Comparison of ENCODE assay signal across 14 cellular contexts in the genomic region with DNA sequence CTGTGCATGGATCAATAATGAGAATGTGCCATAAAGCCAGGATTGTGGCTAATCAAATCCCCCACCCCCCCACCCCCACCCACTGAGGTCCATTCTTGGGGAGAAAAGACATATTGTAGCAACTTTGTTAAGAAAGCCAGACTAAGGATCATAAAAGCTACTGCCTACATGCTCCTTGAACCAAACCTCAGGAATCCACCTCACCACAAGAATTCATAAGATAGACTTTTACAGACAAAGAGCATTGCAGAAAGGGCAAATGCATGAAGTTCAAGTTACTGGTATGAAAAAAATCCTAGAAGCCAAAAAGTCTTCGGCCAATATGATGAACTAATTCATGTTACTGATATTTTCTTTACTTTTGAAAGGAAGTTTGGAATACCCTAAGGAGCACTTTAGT.
DNase-seq lines count a peak whose midpoint lies in the region; ATAC-seq and TF ChIP-seq lines count a peak whose summit lies in the region.
"Had no signal": no experiment of that assay in that cellular context is flagged by ENCODE, and none has a peak within 500 bp of the region (broad histone marks: within the 10 kb centered on the region; RNA-seq: fewer than 3 reads in every experiment).

No MANE protein-coding gene starts in this region.

- H3K79me2 ChIP-seq in smooth muscle cell (ENCODE audit: low read depth): no peaks in the 10 kb centered on the region

- TF ChIP-seq CTCF in fibroblast of the aortic adventitia (IDR thresholded peaks at IDR 0.05; ENCODE audit: insufficient read depth, low read length) (no peak), smooth muscle cell (IDR thresholded peaks at IDR 0.05; ENCODE audit: borderline replicate concordance, insufficient read depth, poor library complexity, severe bottlenecking) (no peak), dorsolateral prefrontal cortex (IDR thresholded peaks at IDR 0.05 in 54 of 56, conservative IDR thresholded peaks at IDR 0.05 in 2 of 56; ENCODE audit: low read depth in 1 of 56, partially characterized antibody in 56 of 56) (no peak)

- H3K4me3 ChIP-seq in fibroblast of the aortic adventitia (ENCODE audit: low read depth, low read length) (no peak overlapping the region), smooth muscle cell (no peak overlapping the region), dorsolateral prefrontal cortex (no peak overlapping the region)

- 13% methylated on average over 1 of the region's 1 CpG for WGBS in smooth muscle cell (ENCODE audit: low lambda C conversion rate)

- H2AFZ ChIP-seq in smooth muscle cell (ENCODE audit: low read depth): no peak overlapping the region

- H3F3A ChIP-seq in smooth muscle cell (ENCODE audit: low read depth): no peaks in the 10 kb centered on the region

- no peak for ATAC-seq in GM18909 (IDR thresholded peaks at IDR 0.05; ENCODE audit: poor library complexity, unreplicated experiment)
- no peak for ATAC-seq in GM21737 (IDR thresholded peaks at IDR 0.05; ENCODE audit: unreplicated experiment)
- ATAC-seq: activated CD4-positive, CD25-positive, alpha-beta regulatory T cell treated with anti-CD3 and anti-CD28 coated beads, Interleukin-2, amount 50 U/mL, for 24 hours had no signal

- peaks cover 9% of the 10 kb centered on the region for H3K4me1 ChIP-seq in smooth muscle cell (ENCODE audit: low read depth)

- DNase-seq in GM03348 (ENCODE audit: low spot score): peak; percentile 76
- peak; percentile 7 for DNase-seq in SW480 (ENCODE audit: low spot score)
- peak; percentile 72 for DNase-seq in fibroblast of the aortic adventitia (ENCODE audit: low read depth)
- no peak for DNase-seq in smooth muscle cell (lab: John Stamatoyannopoulos, UW; ENCODE audit: unreplicated experiment)
- DNase-seq in dorsolateral prefrontal cortex: no peak
- DNase-seq: activated CD8-positive, alpha-beta memory T cell treated with anti-CD3 and anti-CD28 coated beads, Interleukin-2, amount 50 U/mL, for 4 hours; activated naive CD4-positive, alpha-beta T cell; GDM1; KBM-7; NCI-H1105 treated with DMSO at 0.1 percent for 48 hours; stimulated activated CD4-positive, alpha-beta T cell treated with anti-CD3 and anti-CD28 coated beads, Interleukin-1b, Interleukin-23, amount 100 ng/mL, for 48 hours had no signal

- H3K27ac ChIP-seq in smooth muscle cell (ENCODE audit: low read depth) (peak overlapping the region; percentile 55), dorsolateral prefrontal cortex (no peak overlapping the region)

- H3K9me3 ChIP-seq in smooth muscle cell (replicated peaks; ENCODE audit: low read depth): no peaks in the 10 kb centered on the region

- peak overlapping the region; percentile 83 for H3K4me2 ChIP-seq in smooth muscle cell

- H3K27me3 ChIP-seq in smooth muscle cell (ENCODE audit: low read depth) (peaks cover 3% of the 10 kb centered on the region), dorsolateral prefrontal cortex (peaks cover 0 to 3% (median 0%) of the 10 kb centered on the region in 45 donors)

- no peaks in the 10 kb centered on the region for H4K20me1 ChIP-seq in smooth muscle cell (ENCODE audit: low read depth)

- intact Hi-C loops in dorsolateral prefrontal cortex (cut with DNase I): no loop called here

- H3K9ac ChIP-seq in smooth muscle cell (ENCODE audit: low read depth): no peak overlapping the region

- no peaks in the 10 kb centered on the region for H3K36me3 ChIP-seq in smooth muscle cell (ENCODE audit: low read depth)

Comparison
In these comparisons a context has a peak if more than half of its experiments do, and no peak if none do; other contexts are left out.
1. DNase-seq: peak in GM03348 (single experiment), SW480 (single experiment) and fibroblast of the aortic adventitia (single experiment); none in smooth muscle cell (single experiment) and dorsolateral prefrontal cortex (0 of 10).